Comparison of ENCODE assay signal across 22 cellular contexts in genomic region chr20:48858075-48858790, GRCh38. TPM values are rescaled to one million over a fixed set of nuclear protein-coding genes. Genes with fewer than 3 reads are reported as not detected.
A peak's percentile ranks its signal among the peaks of the same experiment; 100 is the strongest.
DNase-seq lines count a peak whose midpoint lies in the region; ATAC-seq and TF ChIP-seq lines count a peak whose summit lies in the region.
"Had no signal": no experiment of that assay in that cellular context is flagged by ENCODE, and none has a peak within 500 bp of the region (broad histone marks: within the 10 kb centered on the region; RNA-seq: fewer than 3 reads in every experiment).

No MANE protein-coding gene starts in this region.

- H3K27me3 Mint-ChIP-seq in CD14-positive monocyte (ENCODE audit: low read depth in 3 of 3): no peaks in the 10 kb centered on the region
- H3K27me3 Mint-ChIP-seq: activated CD4-positive, alpha-beta memory T cell treated with anti-CD3 and anti-CD28 coated beads for 36 hours; activated naive CD4-positive, alpha-beta T cell treated with anti-CD3 and anti-CD28 coated beads, Interleukin-2, amount 50 U/mL, for 24 hours had no signal

- no peaks in the 10 kb centered on the region for H4K20me1 ChIP-seq in OCI-LY3 (ENCODE audit: insufficient read depth, low read length)

- TF ChIP-seq CTCF in CD14-positive monocyte (IDR thresholded peaks at IDR 0.05) (no peak), OCI-LY3 (IDR thresholded peaks at IDR 0.05; ENCODE audit: low read depth, low read length) (no peak)

- H3K9me3 ChIP-seq in OCI-LY3 (ENCODE audit: insufficient read depth, low read length): no peaks in the 10 kb centered on the region
- H3K9me3 ChIP-seq: gastroesophageal sphincter had no signal

- DNase-seq in CD14-positive monocyte (ENCODE audit: low spot score) (peak; percentile 50), left cardiac atrium (no peak), pons (ENCODE audit: low spot score) (peak; percentile 54), T1000 (lab: John Stamatoyannopoulos, UW) (no peak)
- no peak for DNase-seq in NK-92 treated with Interleukin-12 subunit alpha and Interleukin-12 subunit beta, amount 100 ng/mL, for 24 hours (lab: John Stamatoyannopoulos, UW)
- DNase-seq in activated CD8-positive, alpha-beta memory T cell treated with anti-CD3 and anti-CD28 coated beads, Interleukin-2, amount 50 U/mL, for 48 hours: no peak
- DNase-seq: activated CD4-positive, alpha-beta memory T cell treated with anti-CD3 and anti-CD28 coated beads for 36 hours; activated T-cell treated with anti-CD3 and anti-CD28 coated beads, Interleukin-2, amount 50 U/mL, for 4 hours; Calu3; erythroblast; NCI-H2081 treated with DMSO at 0.1 percent for 48 hours; NCI-H526 treated with DMSO at 0.1 percent for 48 hours; PC-9; retina had no signal

- H3K36me3 Mint-ChIP-seq in CD14-positive monocyte: peaks cover 0 to 3% of the 10 kb centered on the region in 2 donors
- H3K36me3 Mint-ChIP-seq: activated CD4-positive, alpha-beta memory T cell treated with anti-CD3 and anti-CD28 coated beads for 36 hours; activated naive CD4-positive, alpha-beta T cell treated with anti-CD3 and anti-CD28 coated beads, Interleukin-2, amount 50 U/mL, for 24 hours had no signal

- no peak overlapping the region for H3K4me2 ChIP-seq in OCI-LY3 (ENCODE audit: low read length)
- H3K4me2 ChIP-seq: PC-9 had no signal

- peak overlapping the region; percentile 2 to 84 (median 66) for H3K27ac Mint-ChIP-seq in CD14-positive monocyte
- H3K27ac Mint-ChIP-seq: activated CD4-positive, alpha-beta memory T cell treated with anti-CD3 and anti-CD28 coated beads for 36 hours; activated naive CD4-positive, alpha-beta T cell treated with anti-CD3 and anti-CD28 coated beads, Interleukin-2, amount 50 U/mL, for 24 hours had no signal

- H3K27ac ChIP-seq in OCI-LY3 (ENCODE audit: low read length): 0 out of 2 replicates have a peak overlapping the region, but pooled peaks have one; percentile 10
- H3K27ac ChIP-seq: gastroesophageal sphincter, PC-9, VCaP had no signal

- H3K9ac ChIP-seq in OCI-LY3 (ENCODE audit: low read length): no peak overlapping the region

- no peak overlapping the region for H2AFZ ChIP-seq in OCI-LY3 (ENCODE audit: low read depth, low read length)
- H2AFZ ChIP-seq: PC-9 had no signal

- no peak overlapping the region for H3K4me3 ChIP-seq in OCI-LY3 (ENCODE audit: low read length)
- H3K4me3 ChIP-seq: coronary artery, gastroesophageal sphincter, PC-9 had no signal

- peaks cover 2 to 7% (median 3%) of the 10 kb centered on the region in 7 donors for H3K9me3 Mint-ChIP-seq in CD14-positive monocyte
- H3K9me3 Mint-ChIP-seq: activated naive CD4-positive, alpha-beta T cell treated with anti-CD3 and anti-CD28 coated beads, Interleukin-2, amount 50 U/mL, for 24 hours; activated T-cell treated with anti-CD3 and anti-CD28 coated beads, Interleukin-2, amount 50 U/mL, for 4 hours; nephron had no signal

- peaks cover 74% of the 10 kb centered on the region for H3K4me1 Mint-ChIP-seq in CD14-positive monocyte

- peaks cover 79% of the 10 kb centered on the region for H3K4me1 ChIP-seq in OCI-LY3 (ENCODE audit: low read length)

- H3K36me3 ChIP-seq in OCI-LY3 (replicated peaks; ENCODE audit: low read depth, low read length): no peaks in the 10 kb centered on the region
- H3K36me3 ChIP-seq: gastroesophageal sphincter had no signal

- intact Hi-C loops in CD14-positive monocyte (cut with micrococcal nuclease): no loop called here
- intact Hi-C loops in left cardiac atrium (cut with DNase I): no loop called here

- peak overlapping the region; percentile 17 to 31 for H3K4me3 Mint-ChIP-seq in CD14-positive monocyte
- H3K4me3 Mint-ChIP-seq: activated CD4-positive, alpha-beta memory T cell treated with anti-CD3 and anti-CD28 coated beads for 36 hours; activated naive CD4-positive, alpha-beta T cell treated with anti-CD3 and anti-CD28 coated beads, Interleukin-2, amount 50 U/mL, for 24 hours; activated T-cell treated with anti-CD3 and anti-CD28 coated beads, Interleukin-2, amount 50 U/mL, for 4 hours; nephron had no signal

- ATAC-seq in left cardiac atrium (peak; percentile 44 to 51), HG02798 (IDR thresholded peaks at IDR 0.05; ENCODE audit: poor library complexity, unreplicated experiment) (no peak)
- ATAC-seq: activated T-cell treated with anti-CD3 and anti-CD28 coated beads, Interleukin-2, amount 50 U/mL, for 4 hours; gastroesophageal sphincter; SK-N-SH treated with all-trans-retinoic acid at 6 μM for 48 hours had no signal

- H3K27me3 ChIP-seq in OCI-LY3 (ENCODE audit: low read depth, low read length): no peaks in the 10 kb centered on the region
- H3K27me3 ChIP-seq: gastroesophageal sphincter had no signal

- H3K79me2 ChIP-seq in OCI-LY3 (ENCODE audit: low read length): no peaks in the 10 kb centered on the region

RNA-seq across cellular contexts. Expression of gene PREX1, which starts 30.4 kb away (rescaled TPM):
- 10 to 100 TPM; 24.3 to 27.5 TPM for polyA plus RNA-seq in CD14-positive monocyte
- total RNA-seq in left cardiac atrium: 10 to 100 TPM; 16.0 to 17.4 TPM

Comparison
In these comparisons a context has a peak if more than half of its experiments do, and no peak if none do; other contexts are left out.
1. DNase-seq: peak in CD14-positive monocyte (single experiment) and pons (single experiment); none in left cardiac atrium (single experiment), NK-92 treated with Interleukin-12 subunit alpha and Interleukin-12 subunit beta, amount 100 ng/mL, for 24 hours (single experiment), T1000 (single experiment) and activated CD8-positive, alpha-beta memory T cell treated with anti-CD3 and anti-CD28 coated beads, Interleukin-2, amount 50 U/mL, for 48 hours (single experiment).